Comparison of ENCODE assay signal across 29 cellular contexts in genomic region chr11:81756864-81757595, GRCh38.
"Had no signal": no experiment of that assay in that cellular context is flagged by ENCODE, and none has a peak within 500 bp of the region (broad histone marks: within the 10 kb centered on the region; RNA-seq: fewer than 3 reads in every experiment).

No MANE protein-coding gene starts in this region.

- H3K4me1 Mint-ChIP-seq: activated CD4-positive, alpha-beta memory T cell treated with anti-CD3 and anti-CD28 coated beads, Interleukin-2, amount 10 ng/mL, durations not matched to agents 7 days and 5 days; activated CD4-positive, alpha-beta T cell treated with anti-CD3 and anti-CD28 coated beads for 36 hours; activated CD4-positive, alpha-beta T cell treated with anti-CD3 and anti-CD28 coated beads, Interleukin-2, amount 10 ng/mL, durations not matched to agents 7 days and 5 days; activated CD8-positive, alpha-beta memory T cell treated with anti-CD3 and anti-CD28 coated beads, Interleukin-2, amount 10 ng/mL, durations not matched to agents 7 days and 5 days; activated naive CD4-positive, alpha-beta T cell treated with anti-CD3 and anti-CD28 coated beads, Interleukin-2, amount 10 ng/mL, durations not matched to agents 7 days and 5 days; activated naive CD4-positive, alpha-beta T cell treated with anti-CD3 and anti-CD28 coated beads, Interleukin-2, amount 50 U/mL, for 24 hours; brain; central memory CD8-positive, alpha-beta T cell had no signal

- H3K4me3 Mint-ChIP-seq: activated CD4-positive, alpha-beta memory T cell treated with anti-CD3 and anti-CD28 coated beads, Interleukin-2, amount 10 ng/mL, durations not matched to agents 7 days and 5 days; activated CD4-positive, alpha-beta T cell treated with anti-CD3 and anti-CD28 coated beads for 36 hours; activated CD4-positive, alpha-beta T cell treated with anti-CD3 and anti-CD28 coated beads, Interleukin-2, amount 10 ng/mL, durations not matched to agents 7 days and 5 days; activated CD8-positive, alpha-beta memory T cell treated with anti-CD3 and anti-CD28 coated beads, Interleukin-2, amount 10 ng/mL, durations not matched to agents 7 days and 5 days; activated naive CD4-positive, alpha-beta T cell treated with anti-CD3 and anti-CD28 coated beads, Interleukin-2, amount 10 ng/mL, durations not matched to agents 7 days and 5 days; activated naive CD4-positive, alpha-beta T cell treated with anti-CD3 and anti-CD28 coated beads, Interleukin-2, amount 50 U/mL, for 24 hours; activated naive CD8-positive, alpha-beta T cell; activated T-cell treated with anti-CD3 and anti-CD28 coated beads, Interleukin-2, amount 50 U/mL, for 24 hours; brain; central memory CD8-positive, alpha-beta T cell; T-helper 1 cell treated with Interleukin-12 subunit alpha and Interleukin-12 subunit beta and Interleukin-4 antibody, amounts not matched to agents 30 μg/mL and 1 μg/mL, for 36 hours; T-helper 2 cell treated with Interferon-gamma antibody and Interleukin-4, amounts not matched to agents 5 μg/mL and 100 μg/mL, for 36 hours had no signal

- H3K36me3 Mint-ChIP-seq: activated CD8-positive, alpha-beta memory T cell treated with anti-CD3 and anti-CD28 coated beads, Interleukin-2, amount 10 ng/mL, durations not matched to agents 7 days and 5 days; activated naive CD4-positive, alpha-beta T cell treated with anti-CD3 and anti-CD28 coated beads, Interleukin-2, amount 10 ng/mL, durations not matched to agents 7 days and 5 days; activated naive CD4-positive, alpha-beta T cell treated with anti-CD3 and anti-CD28 coated beads, Interleukin-2, amount 50 U/mL, for 24 hours; activated naive CD8-positive, alpha-beta T cell; brain had no signal

- ATAC-seq: activated CD4-positive, alpha-beta T cell treated with anti-CD3 and anti-CD28 coated beads for 36 hours; activated CD8-positive, alpha-beta memory T cell treated with anti-CD3 and anti-CD28 coated beads, Interleukin-2, amount 10 ng/mL, durations not matched to agents 7 days and 5 days had no signal

- H3K9me3 Mint-ChIP-seq: activated CD4-positive, alpha-beta memory T cell treated with anti-CD3 and anti-CD28 coated beads, Interleukin-2, amount 10 ng/mL, durations not matched to agents 7 days and 5 days; activated CD4-positive, alpha-beta T cell treated with anti-CD3 and anti-CD28 coated beads, Interleukin-2, amount 10 ng/mL, durations not matched to agents 7 days and 5 days; activated naive CD4-positive, alpha-beta T cell treated with anti-CD3 and anti-CD28 coated beads, Interleukin-2, amount 10 ng/mL, durations not matched to agents 7 days and 5 days; activated naive CD4-positive, alpha-beta T cell treated with anti-CD3 and anti-CD28 coated beads, Interleukin-2, amount 50 U/mL, for 24 hours; activated T-cell treated with anti-CD3 and anti-CD28 coated beads, Interleukin-2, amount 50 U/mL, for 24 hours; activated T-helper 2 cell treated with anti-CD3 and anti-CD28 coated beads, Interferon-gamma antibody, Interleukin-2, Interleukin-4, amounts not matched to agents 10 μg/mL and 5 μg/mL and 100 μg/mL, durations not matched to agents 14 hours and 24 hours and 36 hours; brain; central memory CD8-positive, alpha-beta T cell; T-helper 1 cell treated with Interleukin-12 subunit alpha and Interleukin-12 subunit beta and Interleukin-4 antibody, amounts not matched to agents 30 μg/mL and 1 μg/mL, for 36 hours; T-helper 2 cell treated with Interferon-gamma antibody and Interleukin-4, amounts not matched to agents 5 μg/mL and 100 μg/mL, for 36 hours had no signal

- H3K27ac Mint-ChIP-seq: activated CD4-positive, alpha-beta memory T cell treated with anti-CD3 and anti-CD28 coated beads, Interleukin-2, amount 10 ng/mL, durations not matched to agents 7 days and 5 days; activated CD4-positive, alpha-beta T cell treated with anti-CD3 and anti-CD28 coated beads for 36 hours; activated CD4-positive, alpha-beta T cell treated with anti-CD3 and anti-CD28 coated beads, Interleukin-2, amount 10 ng/mL, durations not matched to agents 7 days and 5 days; activated CD8-positive, alpha-beta memory T cell treated with anti-CD3 and anti-CD28 coated beads, Interleukin-2, amount 10 ng/mL, durations not matched to agents 7 days and 5 days; activated naive CD4-positive, alpha-beta T cell treated with anti-CD3 and anti-CD28 coated beads, Interleukin-2, amount 10 ng/mL, durations not matched to agents 7 days and 5 days; activated naive CD4-positive, alpha-beta T cell treated with anti-CD3 and anti-CD28 coated beads, Interleukin-2, amount 50 U/mL, for 24 hours; activated naive CD8-positive, alpha-beta T cell; activated T-cell treated with anti-CD3 and anti-CD28 coated beads, Interleukin-2, amount 50 U/mL, for 24 hours; activated T-helper 2 cell treated with anti-CD3 and anti-CD28 coated beads, Interferon-gamma antibody, Interleukin-2, Interleukin-4, amounts not matched to agents 10 μg/mL and 5 μg/mL and 100 μg/mL, durations not matched to agents 14 hours and 24 hours and 36 hours; brain; T-helper 1 cell treated with Interleukin-12 subunit alpha and Interleukin-12 subunit beta and Interleukin-4 antibody, amounts not matched to agents 30 μg/mL and 1 μg/mL, for 36 hours; T-helper 2 cell treated with Interferon-gamma antibody and Interleukin-4, amounts not matched to agents 5 μg/mL and 100 μg/mL, for 36 hours had no signal

- DNase-seq: activated CD4-positive, alpha-beta memory T cell treated with anti-CD3 and anti-CD28 coated beads, Interleukin-2, amount 10 ng/mL, durations not matched to agents 7 days and 5 days; activated CD4-positive, alpha-beta T cell treated with anti-CD3 and anti-CD28 coated beads for 1 hour; activated CD4-positive, alpha-beta T cell treated with anti-CD3 and anti-CD28 coated beads for 36 hours; activated CD4-positive, alpha-beta T cell treated with anti-CD3 and anti-CD28 coated beads for 48 hours; activated CD4-positive, alpha-beta T cell treated with anti-CD3 and anti-CD28 coated beads, Interleukin-2, amount 10 ng/mL, durations not matched to agents 7 days and 5 days; activated CD4-positive, alpha-beta T cell treated with anti-CD3 and anti-CD28 coated beads, Interleukin-2, amount 50 U/mL, for 48 hours; activated CD4-positive, CD25-positive, alpha-beta regulatory T cell; activated CD8-positive, alpha-beta memory T cell treated with anti-CD3 and anti-CD28 coated beads for 24 hours; activated CD8-positive, alpha-beta memory T cell treated with anti-CD3 and anti-CD28 coated beads, Interleukin-2, amount 10 ng/mL, durations not matched to agents 7 days and 5 days; activated CD8-positive, alpha-beta memory T cell treated with anti-CD3 and anti-CD28 coated beads, Interleukin-2, amount 50 U/mL, for 48 hours; activated effector memory CD4-positive, alpha-beta T cell treated with Interleukin-2 at 50 U/mL for 16 hours; activated gamma-delta T cell; activated naive CD4-positive, alpha-beta T cell treated with anti-CD3 and anti-CD28 coated beads, Interleukin-2, amount 10 ng/mL, durations not matched to agents 7 days and 5 days; activated naive CD4-positive, alpha-beta T cell treated with Interleukin-2 at 50 U/mL for 16 hours; activated T-cell treated with anti-CD3 and anti-CD28 coated beads, Interleukin-2, amount 50 U/mL, for 24 hours; activated T-cell treated with anti-CD3 and anti-CD28 coated beads, Interleukin-2, amount 50 U/mL, for 48 hours; amygdala; anterior cingulate cortex; caudate nucleus; cerebellar nuclear complex; T-helper 1 cell; T-helper 9 cell had no signal

- H3K27me3 Mint-ChIP-seq: brain had no signal
